8 cellular contexts compared by ENCODE assay signal in the genomic region with DNA sequence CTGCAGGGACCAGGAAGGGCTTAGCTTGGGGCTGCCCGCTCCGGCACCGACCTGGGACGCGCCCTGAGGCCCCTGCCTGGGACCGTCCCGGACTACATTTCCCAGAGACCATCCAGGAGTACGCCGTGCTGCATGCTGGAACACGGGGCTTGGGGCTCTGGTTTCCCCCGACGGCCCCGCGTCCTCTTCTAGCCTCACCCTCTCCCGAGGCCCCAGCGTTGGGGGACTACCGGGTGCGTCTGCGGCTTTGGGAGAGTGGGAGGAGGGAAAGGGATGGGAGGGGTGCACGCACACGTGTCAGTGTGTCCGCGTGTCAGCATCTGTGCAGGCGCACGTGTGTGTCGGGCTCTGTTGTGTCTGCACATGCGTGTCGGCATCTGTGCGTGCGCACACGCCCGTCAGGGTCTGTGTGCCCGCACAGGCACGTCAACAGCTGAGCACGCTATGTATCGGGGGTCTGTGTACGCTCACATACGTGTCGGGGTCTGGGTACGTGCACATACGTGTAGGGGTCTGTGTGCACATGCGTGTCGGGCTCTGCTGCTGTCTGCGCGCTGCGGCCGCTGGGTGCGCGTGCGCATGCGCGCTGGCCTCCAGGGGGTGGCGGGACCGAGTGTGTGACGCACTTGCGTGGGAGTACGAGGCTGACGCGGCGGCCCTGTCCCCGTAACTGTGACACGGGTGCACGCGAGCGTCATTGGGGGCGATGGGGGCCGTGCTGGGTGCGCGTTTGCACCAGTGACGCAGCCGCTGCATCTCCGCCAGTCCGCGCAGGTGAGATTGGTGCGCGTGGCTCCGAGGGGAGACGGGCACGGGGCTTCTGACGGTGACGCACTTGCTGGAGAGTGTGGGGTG. TPM values are rescaled to one million over a fixed set of nuclear protein-coding genes. Genes with fewer than 3 reads are reported as not detected.
DNase-seq lines count a peak whose midpoint lies in the region; ATAC-seq and TF ChIP-seq lines count a peak whose summit lies in the region.

Gene ZNF331 (plus strand): TSS at position 623 of the 855 bp plus-strand sequence. CDS start 31,232 bp downstream, outside the sequence.

- no peaks in the 10 kb centered on the region for H3K27me3 ChIP-seq in Panc1 (ENCODE audit: control insufficient read depth, insufficient read depth, low read length)

- peak within 1 kb of the TSS; percentile 76 to 88 for H3K4me3 ChIP-seq in Panc1 (ENCODE audit: low read depth in 2 of 2, low read length in 2 of 2)

- H3K9me3 ChIP-seq in Panc1 (ENCODE audit: control insufficient read depth, insufficient read depth, low read depth, low read length), result no peaks in the 10 kb centered on the region

- POLR2A ChIA-PET in Panc1 (lab: Charles Lee), result no interaction called here

- no peak for TF ChIP-seq CTCF in Panc1 (IDR thresholded peaks at IDR 0.05)
- TF ChIP-seq CTCF in omental fat pad (IDR thresholded peaks at IDR 0.05), result no peak

- in situ Hi-C loops in Panc1 (cut with HindIII; ENCODE audit: low pct_unique_long_range_greater_than_20kb, low sequenced_read_pairs), result no loop called here

- BruUV-seq in Panc1 (replicated peaks; lab: Mats Ljungman, UMichigan), result no TSS peak

- H3K27ac ChIP-seq in Panc1 (ENCODE audit: low read length) (peak within 1 kb of the TSS; percentile 85), temporal lobe (ENCODE audit: low read depth, low read length) (peak within 1 kb of the TSS; percentile 79)

- intact Hi-C loops in Panc1 (cut with micrococcal nuclease; ENCODE audit: unreplicated experiment), result no loop called here

- 0 out of 2 replicates have a peak, but pooled peaks cover 3% of the 10 kb centered on the region for H3K4me1 ChIP-seq in Panc1 (ENCODE audit: control insufficient read depth, insufficient read depth, low read length)

- CTCF ChIA-PET in Panc1 (lab: Charles Lee), result interaction anchor here (0.6 kb wide), 1 partner anchor 168 kb away, joined by 3 read pairs; no protein-coding TSS in a partner anchor

- DNase-seq in NCI-H2029 (lab: John Stamatoyannopoulos, UW), result peak; percentile 16
- DNase-seq in NCI-H2029 treated with DMSO at 0.1 percent for 48 hours (lab: John Stamatoyannopoulos, UW), result no peak
- DNase-seq in Panc1 (ENCODE audit: low read depth, low spot score), result peak; percentile 75
- DNase-seq in activated naive CD4-positive, alpha-beta T cell (lab: John Stamatoyannopoulos, UW), result peak; percentile 70 to 85 (median 76)
- DNase-seq in globus pallidus (ENCODE audit: low spot score), result peak; percentile 72
- DNase-seq in omental fat pad (ENCODE audit: low spot score), result peak; percentile 62

- peak; percentile 68 for ATAC-seq in HG03097 (IDR thresholded peaks at IDR 0.05; ENCODE audit: low FRiP score, unreplicated experiment)
- peak; percentile 96 for ATAC-seq in Panc1
- ATAC-seq in omental fat pad (ENCODE audit: low FRiP score), result peak; percentile 85

- peaks cover 7% of the 10 kb centered on the region; the same call in 1 of the 2 replicates for H3K36me3 ChIP-seq in Panc1 (ENCODE audit: control insufficient read depth, insufficient read depth, low read length)

RNA-seq across cellular contexts. Expression of gene ZNF331, which starts in this region (rescaled TPM):
- total RNA-seq in Panc1 (2021; ENCODE audit: unreplicated experiment) (25.0 TPM), omental fat pad (100 to 1,000 TPM in 1 of 4 donors, 10 to 100 TPM in 3; 29.9 to 415 (median 55.0) TPM), temporal lobe (18.2 TPM)
- polyA plus RNA-seq in Panc1 (2012; ENCODE audit: insufficient read length), result 13.6 TPM
